Comparison of ENCODE assay signal across 8 cellular contexts in the genomic region with DNA sequence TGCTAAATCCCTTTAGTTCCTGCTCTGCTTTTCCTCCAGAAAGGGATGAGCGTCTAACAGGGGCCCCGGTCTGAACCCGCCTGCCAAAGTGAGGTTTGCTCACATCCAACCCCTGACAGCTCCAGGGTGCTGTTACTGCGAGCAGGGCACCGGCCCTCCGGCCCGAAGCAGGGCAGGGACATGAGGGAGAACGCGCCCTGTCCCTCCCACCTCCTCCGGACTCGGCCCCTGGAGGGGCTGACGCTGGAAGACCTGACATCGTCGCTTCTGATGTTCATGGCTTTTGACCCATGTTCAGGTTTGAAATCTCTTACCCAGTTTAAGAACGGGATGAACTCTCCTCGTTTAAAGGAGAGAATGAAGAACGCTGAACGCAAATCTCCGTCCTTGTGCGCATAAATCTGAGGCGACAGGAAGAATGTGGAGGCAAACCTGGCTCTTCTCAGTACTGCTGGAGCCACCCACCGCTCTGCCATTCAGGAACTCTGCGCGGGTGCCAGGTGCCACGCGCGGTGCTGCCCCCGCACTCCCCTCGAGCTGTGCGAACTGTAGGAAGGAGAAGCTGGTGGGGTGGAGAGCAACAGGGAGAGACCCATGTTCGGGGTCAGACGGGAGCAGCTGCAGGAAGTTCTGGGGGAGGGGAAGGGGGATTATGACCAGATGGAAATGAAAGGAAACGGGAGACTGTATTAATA. TPM values are rescaled to one million over a fixed set of nuclear protein-coding genes. Genes with fewer than 3 reads are reported as not detected.
DNase-seq lines count a peak whose midpoint lies in the region; ATAC-seq and TF ChIP-seq lines count a peak whose summit lies in the region.

No MANE protein-coding gene starts in this region.

- no peak for TF ChIP-seq CTCF in WTC11 (IDR thresholded peaks at IDR 0.05)

- peaks cover 37% of the 10 kb centered on the region for H3K4me1 Mint-ChIP-seq in WTC11

- no peaks in the 10 kb centered on the region for H3K27me3 ChIP-seq in trophoblast cell (ENCODE audit: insufficient read depth, low read length)

- POLR2A ChIA-PET in WTC11 (lab: Charles Lee): interaction anchor here (0.5 to 3.2 kb wide), 20 partner anchors 8 to 1413 kb away, joined by 3 to 44 read pairs (median 4); partner anchors contain the start of genes B3GAT3, C11orf98, CSKMT and GNG3

- H4K8ac ChIP-seq in trophoblast cell (ENCODE audit: low read depth, low read length): peak overlapping the region; percentile 76

- CTCF ChIA-PET in WTC11 (lab: Charles Lee): interaction anchor here (0.6 to 2.1 kb wide), 20 partner anchors 14 to 237 kb away, joined by 3 to 33 read pairs (median 6); partner anchors contain the start of genes B3GAT3, HNRNPUL2, MTA2 and TUT1

- peak overlapping the region; percentile 88 for H3K4me2 ChIP-seq in trophoblast cell (ENCODE audit: low read length)

- DNase-seq in Ammon's horn (ENCODE audit: low spot score) (peak; percentile 67), WTC11 (ENCODE audit: low spot score) (peak; percentile 33), head of caudate nucleus (peak; percentile 47 to 93 (median 80)), trophoblast cell (peak in 1 of 2 donors; percentile 42), SIG-M5 treated with dmso at 0.1 percent for 504 hours (lab: John Stamatoyannopoulos, UW; ENCODE audit: unreplicated experiment) (no peak), T1000 (lab: John Stamatoyannopoulos, UW) (no peak)

- H3K9ac ChIP-seq in trophoblast cell (ENCODE audit: low read length): peak overlapping the region; percentile 89

- H3K4me1 ChIP-seq in trophoblast cell (ENCODE audit: control insufficient read depth in 1 of 2, insufficient read depth in 2 of 2, low read length in 2 of 2): peaks cover 11 to 13% of the 10 kb centered on the region in 2 experiments

- H3K18ac ChIP-seq in trophoblast cell (ENCODE audit: low read length): peak overlapping the region; percentile 51

- peak overlapping the region; percentile 41 for H3K4ac ChIP-seq in trophoblast cell (ENCODE audit: low read depth, low read length)

- no peaks in the 10 kb centered on the region for H3K27me3 Mint-ChIP-seq in WTC11 (ENCODE audit: low read depth)

- peak overlapping the region; percentile 84 for H4K91ac ChIP-seq in trophoblast cell (ENCODE audit: low read depth, low read length)

- H2AFZ ChIP-seq in trophoblast cell (ENCODE audit: insufficient read depth, low read length, poor library complexity): peak overlapping the region; percentile 41

- H3K79me1 ChIP-seq in trophoblast cell (ENCODE audit: low read length): peaks cover 12% of the 10 kb centered on the region

- H3K27ac ChIP-seq in trophoblast cell (ENCODE audit: low read depth, low read length): peak overlapping the region; percentile 53

- H3K9me3 ChIP-seq in trophoblast cell (ENCODE audit: insufficient read depth, low read depth, low read length): no peaks in the 10 kb centered on the region

- H3K4me3 ChIP-seq in trophoblast cell (ENCODE audit: low read depth, low read length): peak overlapping the region; percentile 75

- intact Hi-C loops in head of caudate nucleus (cut with DNase I): no loop called here

- peak; percentile 3 for ATAC-seq in GM18861 (IDR thresholded peaks at IDR 0.05; ENCODE audit: unreplicated experiment)
- ATAC-seq in HG03460 (IDR thresholded peaks at IDR 0.05; ENCODE audit: unreplicated experiment): peak; percentile 19
- peak; percentile 5 for ATAC-seq in WTC11

- H2AK5ac ChIP-seq in trophoblast cell (ENCODE audit: low read length): peak overlapping the region; percentile 12

- H3K36me3 Mint-ChIP-seq in WTC11: peaks cover 62% of the 10 kb centered on the region

- peak overlapping the region; percentile 96 for H3K27ac Mint-ChIP-seq in WTC11

- peak overlapping the region; percentile 61 for H4K12ac ChIP-seq in trophoblast cell (ENCODE audit: low read depth, low read length)

- H3K23ac ChIP-seq in trophoblast cell (ENCODE audit: low read length): no peak overlapping the region

- peak overlapping the region; percentile 38 for H3K14ac ChIP-seq in trophoblast cell (ENCODE audit: low read length)

- no peaks in the 10 kb centered on the region for H3K9me3 Mint-ChIP-seq in WTC11

- no peak overlapping the region for H2BK12ac ChIP-seq in trophoblast cell (ENCODE audit: low read length)

- peak overlapping the region; percentile 16 for H2BK120ac ChIP-seq in trophoblast cell (ENCODE audit: insufficient read depth, low read length, poor library complexity)

- peak overlapping the region; percentile 42 for H2BK5ac ChIP-seq in trophoblast cell (ENCODE audit: low read depth, low read length, poor library complexity)

- H3K79me2 ChIP-seq in trophoblast cell (ENCODE audit: control insufficient read depth, insufficient read depth, low read length, poor library complexity): peaks cover 15% of the 10 kb centered on the region

- peaks cover 42 to 56% of the 10 kb centered on the region in 2 experiments for H3K36me3 ChIP-seq in trophoblast cell (ENCODE audit: control insufficient read depth in 1 of 2, insufficient read depth in 2 of 2, low read length in 2 of 2)

- H3K4me3 Mint-ChIP-seq in WTC11: peak overlapping the region; percentile 99

- WGBS in trophoblast cell (ENCODE audit: extremely low coverage, insufficient coverage, insufficient read length): no CpG with 5 or more reads among the region's 33 CpGs

TF ChIP-seq in WTC11, 78 proteins besides CTCF, POLR2A, EP300 and RAD21:
- TF ChIP-seq ZNF396 (CRISPR knock-in tag; IDR thresholded peaks at IDR 0.05; ENCODE audit: borderline replicate concordance) (no peak), ZNF416 (CRISPR knock-in tag; IDR thresholded peaks at IDR 0.05) (0 out of 2 replicates have a peak, but pooled peaks have one; percentile 15), GABPB1 (CRISPR knock-in tag; IDR thresholded peaks at IDR 0.05) (peak; percentile 23; the same call in 1 of the 2 replicates)

RNA-seq across cellular contexts. Expression of gene EEF1G, which starts 0.8 kb away (rescaled TPM):
- 1,667 to 1,857 TPM (median 1,846 TPM) in 3 replicates for total RNA-seq in WTC11 (2021)
- polyA plus RNA-seq in trophoblast cell (2013): 1,102 and 1,140 TPM in 2 replicates

RNA-seq across cellular contexts. Expression of gene TUT1, which starts 16.8 kb away (rescaled TPM):
- total RNA-seq in WTC11 (2021): 35.3 to 40.0 TPM (median 37.3 TPM) in 3 replicates
- 11.3 and 11.8 TPM in 2 replicates for polyA plus RNA-seq in trophoblast cell (2013)

RNA-seq across cellular contexts. Expression of gene MTA2, which starts 27.2 kb away (rescaled TPM):
- 101 to 115 TPM (median 103 TPM) in 3 replicates for total RNA-seq in WTC11 (2021)
- 70.5 and 71.0 TPM in 2 replicates for polyA plus RNA-seq in trophoblast cell (2013)

RNA-seq across cellular contexts. Expression of gene AHNAK, which starts 27.9 kb away (rescaled TPM):
- total RNA-seq in WTC11 (2021): 10.9 to 21.0 TPM (median 11.5 TPM) in 3 replicates
- 191 and 221 TPM in 2 replicates for polyA plus RNA-seq in trophoblast cell (2013)

RNA-seq across cellular contexts. Expression of gene EML3, which starts 38.1 kb away (rescaled TPM):
- 45.5 to 54.7 TPM (median 51.1 TPM) in 3 replicates for total RNA-seq in WTC11 (2021)
- polyA plus RNA-seq in trophoblast cell (2013): 33.4 and 36.1 TPM in 2 replicates

Comparison
In these comparisons a context has a peak if more than half of its experiments do, and no peak if none do; other contexts are left out.
1. DNase-seq: peak in Ammon's horn (single experiment), WTC11 (single experiment) and head of caudate nucleus (42 of 42); none in SIG-M5 treated with dmso at 0.1 percent for 504 hours (single experiment) and T1000 (single experiment).
2. Peak in every context shown above with its lines, with median percentiles within 50 percentile points of each other: ATAC-seq.